Comparison of ENCODE assay signal across 8 cellular contexts in the genomic region with DNA sequence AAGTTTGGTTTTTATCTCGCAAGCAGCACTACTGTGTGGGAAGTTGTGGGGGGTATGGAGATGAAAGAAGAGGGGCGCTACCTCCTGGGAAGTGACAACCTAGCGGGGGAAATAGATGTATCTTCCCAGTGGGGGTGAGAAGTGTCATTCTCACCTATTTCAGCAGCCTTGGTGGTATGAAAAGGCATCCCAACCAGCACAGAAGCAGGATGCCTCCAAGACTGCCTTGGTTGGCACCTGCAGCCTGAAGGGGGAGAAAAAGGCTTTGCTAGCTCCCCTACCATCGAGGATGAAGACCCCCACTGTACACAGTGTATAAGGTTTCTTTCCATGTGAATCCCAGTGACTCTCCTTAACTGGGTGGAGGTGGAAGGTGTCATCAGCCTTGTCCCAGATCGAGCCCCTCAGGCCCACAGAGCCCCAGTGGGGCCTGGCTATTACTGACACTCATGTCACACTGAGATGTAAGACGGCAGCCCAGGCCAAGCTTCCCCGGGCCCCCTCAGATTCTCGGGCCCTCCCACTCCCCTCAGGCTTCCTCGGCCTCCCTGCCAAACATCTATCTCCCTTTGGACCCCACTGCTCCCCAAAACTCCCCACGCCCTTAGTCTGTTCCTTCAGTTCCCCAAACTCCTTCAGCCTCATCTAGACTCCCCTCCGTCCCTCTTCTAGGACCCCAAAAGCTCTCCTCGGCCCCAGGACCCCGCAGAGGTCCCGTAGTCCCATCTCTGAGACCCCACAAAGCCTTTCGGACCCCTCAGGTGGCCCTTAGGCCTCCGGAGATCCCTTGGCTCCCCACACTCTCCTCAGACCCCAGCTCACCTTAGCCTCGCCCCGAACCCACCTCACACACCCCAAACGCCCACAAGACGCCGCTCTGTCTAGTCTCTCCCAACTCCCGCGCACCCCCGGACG. TPM values are rescaled to one million over a fixed set of nuclear protein-coding genes. Genes with fewer than 3 reads are reported as not detected.
A peak's percentile ranks its signal among the peaks of the same experiment; 100 is the strongest.
DNase-seq lines count a peak whose midpoint lies in the region; TF ChIP-seq lines count a peak whose summit lies in the region.

No MANE protein-coding gene starts in this region.

- H3K4me1 Mint-ChIP-seq in activated naive CD8-positive, alpha-beta T cell (ENCODE audit: low read depth), result peaks cover 45% of the 10 kb centered on the region

- peak; percentile 11 for DNase-seq in HT1080 (ENCODE audit: low read depth)
- DNase-seq in spleen, result peak; percentile 76
- DNase-seq in H4 (ENCODE audit: low spot score), result no peak
- DNase-seq in NCI-H345 treated with DMSO at 0.1 percent for 48 hours (lab: John Stamatoyannopoulos, UW; ENCODE audit: unreplicated experiment), result no peak
- DNase-seq in cortex of kidney (lab: John Stamatoyannopoulos, UW), result no peak

- intact Hi-C loops in spleen (cut with DNase I; ENCODE audit: low total_unique reads), result no loop called here

- H3K27me3 Mint-ChIP-seq in activated naive CD8-positive, alpha-beta T cell, result no peaks in the 10 kb centered on the region

- no peaks in the 10 kb centered on the region for H3K9me3 Mint-ChIP-seq in activated naive CD8-positive, alpha-beta T cell (ENCODE audit: low read depth)

- no peaks in the 10 kb centered on the region for H3K9me3 ChIP-seq in BLaER1 treated with 17β-estradiol and CSF1 and Interleukin-3, amounts not matched to agents 10 nM and 100 nM (replicated peaks in 1 of 11)
- no peaks in the 10 kb centered on the region for H3K9me3 ChIP-seq in spleen

- WGBS in spleen, 5 donors, result 5 to 8% (median 6%) methylated on average over 24 to 25 of the region's 25 CpGs

- TF ChIP-seq CTCF in spleen (IDR thresholded peaks at IDR 0.05 in 8 of 11, conservative IDR thresholded peaks at IDR 0.05 in 3 of 11), result no peak

- H3K36me3 ChIP-seq in BLaER1 treated with 17β-estradiol and CSF1 and Interleukin-3, amounts not matched to agents 10 nM and 100 nM, result peaks cover 0 to 14% (median 6%) of the 10 kb centered on the region in 11 experiments; a peak in 5 of 22 replicates
- peaks cover 0 to 4% (median 0%) of the 10 kb centered on the region in 6 donors for H3K36me3 ChIP-seq in spleen

- peak overlapping the region; percentile 91 for H3K27ac Mint-ChIP-seq in activated naive CD8-positive, alpha-beta T cell

- H3K27ac ChIP-seq in BLaER1 treated with 17β-estradiol and CSF1 and Interleukin-3, amounts not matched to agents 10 nM and 100 nM, result peak overlapping the region; percentile 76 to 89 (median 83)
- peak overlapping the region; percentile 58 to 91 (median 84) for H3K27ac ChIP-seq in spleen

- H3K4me3 Mint-ChIP-seq in activated naive CD8-positive, alpha-beta T cell, result peak overlapping the region; percentile 90

- H3K27me3 ChIP-seq in BLaER1 treated with 17β-estradiol and CSF1 and Interleukin-3, amounts not matched to agents 10 nM and 100 nM, result no peaks in the 10 kb centered on the region
- H3K27me3 ChIP-seq in spleen (replicated peaks in 1 of 7), result no peaks in the 10 kb centered on the region

- peak overlapping the region; percentile 75 to 97 (median 86) for H3K4me3 ChIP-seq in BLaER1 treated with 17β-estradiol and CSF1 and Interleukin-3, amounts not matched to agents 10 nM and 100 nM
- H3K4me3 ChIP-seq in iPS-11a (ENCODE audit: low read depth, low read length) (peak overlapping the region; percentile 88), spleen (peak overlapping the region; percentile 61 to 87 (median 70))

- H3K9ac ChIP-seq in BLaER1 treated with 17β-estradiol and CSF1 and Interleukin-3, amounts not matched to agents 10 nM and 100 nM, result peak overlapping the region; percentile 81 to 93 (median 88)

- no peak for TF ChIP-seq POLR2A in spleen (IDR thresholded peaks at IDR 0.05)

- peaks cover 2% of the 10 kb centered on the region for H3K36me3 Mint-ChIP-seq in activated naive CD8-positive, alpha-beta T cell

- H4K20me1 ChIP-seq in BLaER1 treated with 17β-estradiol and CSF1 and Interleukin-3, amounts not matched to agents 10 nM and 100 nM, result peaks cover 0 to 31% (median 7%) of the 10 kb centered on the region in 11 experiments; a peak in 11 of 22 replicates

- peak overlapping the region; percentile 85 to 98 (median 91) for H3K4me2 ChIP-seq in BLaER1 treated with 17β-estradiol and CSF1 and Interleukin-3, amounts not matched to agents 10 nM and 100 nM

- peaks cover 33 to 58% (median 45%) of the 10 kb centered on the region in 10 experiments for H3K4me1 ChIP-seq in BLaER1 treated with 17β-estradiol and CSF1 and Interleukin-3, amounts not matched to agents 10 nM and 100 nM
- peaks cover 11 to 59% (median 29%) of the 10 kb centered on the region in 6 donors for H3K4me1 ChIP-seq in spleen

RNA-seq across cellular contexts. Expression of gene COMMD7, which starts 0.7 kb away (rescaled TPM):
- 48.3 and 53.9 TPM in 2 replicates for total RNA-seq in HT1080 (2014; rRNA removed; shearing (Covaris generic))
- polyA plus RNA-seq in HT1080 (2015; cell fraction: cytosol; rRNA removed), result 58.7 and 61.3 TPM in 2 replicates
- 20.5 and 22.1 TPM in 2 replicates for polyA plus RNA-seq in HT1080 (2015; cell fraction: nucleus; rRNA removed)
- 10 to 100 TPM; 24.4 to 40.7 (median 34.4) TPM for total RNA-seq in spleen
- polyA plus RNA-seq in spleen, result 10 to 100 TPM; 51.4 to 69.2 (median 52.3) TPM
- total RNA-seq in H4 (2014; rRNA removed; shearing (Covaris generic)), result 17.4 and 29.3 TPM in 2 replicates

RNA-seq across cellular contexts. Expression of gene DNMT3B, which starts 19.6 kb away (rescaled TPM):
- total RNA-seq in HT1080 (2014; rRNA removed; shearing (Covaris generic)), result 3.1 and 3.9 TPM in 2 replicates
- polyA plus RNA-seq in HT1080 (2015; cell fraction: cytosol; rRNA removed), result 2.4 and 2.5 TPM in 2 replicates
- polyA plus RNA-seq in HT1080 (2015; cell fraction: nucleus; rRNA removed), result 7.7 and 10.1 TPM in 2 replicates
- 1 to 10 TPM in 5 of 7 donors, under 1 TPM in 2; 0.63 to 1.6 (median 1.1) TPM for total RNA-seq in spleen
- under 1 TPM; 0.20 to 0.45 (median 0.38) TPM for polyA plus RNA-seq in spleen
- total RNA-seq in H4 (2014; rRNA removed; shearing (Covaris generic)), result 3.3 and 5.4 TPM in 2 replicates

Comparison
In these comparisons a context has a peak if more than half of its experiments do, and no peak if none do; other contexts are left out.
1. DNase-seq: peak in HT1080 (single experiment) and spleen (single experiment); none in H4 (single experiment), NCI-H345 treated with DMSO at 0.1 percent for 48 hours (single experiment) and cortex of kidney (single experiment).
2. Peak in every context shown above with its lines, with median percentiles within 50 percentile points of each other: H3K4me3 ChIP-seq.